ENCODE assay signal across 35 cellular contexts in genomic region chr7:96452146-96452545, GRCh38.
DNase-seq lines count a peak whose midpoint lies in the region; ATAC-seq, FAIRE-seq and TF ChIP-seq lines count a peak whose summit lies in the region.
"Had no signal": no experiment of that assay in that cellular context is flagged by ENCODE, and none has a peak within 500 bp of the region (broad histone marks: within the 10 kb centered on the region; RNA-seq: fewer than 3 reads in every experiment).

No MANE protein-coding gene starts in this region.

- H3K9me2 ChIP-seq in neural cell (ENCODE audit: insufficient read depth, low read length): no peaks in the 10 kb centered on the region

- H3K9me3 Mint-ChIP-seq in neural progenitor cell: no peaks in the 10 kb centered on the region
- H3K9me3 Mint-ChIP-seq: CD4-positive, alpha-beta T cell; CD8-positive, alpha-beta memory T cell; CD8-positive, alpha-beta T cell had no signal

- peak; percentile 20 for DNase-seq in HepG2 (ENCODE audit: low spot score)
- DNase-seq in right lobe of liver: no peak
- no peak for DNase-seq in neural progenitor cell (ENCODE audit: low spot score)
- no peak for DNase-seq in SIG-M5 treated with dmso at 0.1 percent for 504 hours (lab: John Stamatoyannopoulos, UW; ENCODE audit: unreplicated experiment)
- no peak for DNase-seq in stimulated activated CD4-positive, alpha-beta T cell treated with anti-CD3 and anti-CD28 coated beads, Interleukin-1b, Interleukin-23, amount 100 ng/mL, for 48 hours
- DNase-seq: 8988T; ACHN; AML-193; BE2C; C1 segment of cervical spinal cord; Caco-2; Calu3; CD4-positive, alpha-beta memory T cell; CD4-positive, alpha-beta T cell; CD4-positive, CD25-positive, alpha-beta regulatory T cell; CD8-positive, alpha-beta memory T cell; CD8-positive, alpha-beta T cell; COR-L47; DMS 273 treated with DMSO at 0.1 percent for 48 hours; DMS153; DMS53; DMS79; DMS79 treated with DMSO at 0.1 percent for 48 hours; DND-41; EL had no signal

- no peaks in the 10 kb centered on the region for H3K9me3 ChIP-seq in HepG2 (ENCODE audit: low read length)
- no peaks in the 10 kb centered on the region for H3K9me3 ChIP-seq in right lobe of liver
- H3K9me3 ChIP-seq in neural cell (ENCODE audit: low read length): no peaks in the 10 kb centered on the region
- no peaks in the 10 kb centered on the region for H3K9me3 ChIP-seq in neural progenitor cell (ENCODE audit: low read depth)
- H3K9me3 ChIP-seq: A549; BE2C; BLaER1; BLaER1 treated with 17β-estradiol and CSF1 and Interleukin-3, amounts not matched to agents 10 nM and 100 nM; Caco-2 had no signal

- TF ChIP-seq CTCF in HepG2 (CRISPR knock-in tag; IDR thresholded peaks at IDR 0.05) (no peak), right lobe of liver (IDR thresholded peaks at IDR 0.05) (no peak), neural cell (IDR thresholded peaks at IDR 0.05; ENCODE audit: poor library complexity, severe bottlenecking) (no peak), neural progenitor cell (IDR thresholded peaks at IDR 0.05) (no peak)

- BruUV-seq in HepG2 (replicated peaks; lab: Mats Ljungman, UMichigan): no TSS peak

- H3K4me3 Mint-ChIP-seq in neural progenitor cell: no peak overlapping the region
- H3K4me3 Mint-ChIP-seq: B cell; CD14-positive monocyte; CD4-positive, alpha-beta memory T cell; CD4-positive, alpha-beta T cell; CD4-positive, CD25-positive, alpha-beta regulatory T cell; CD8-positive, alpha-beta memory T cell; CD8-positive, alpha-beta T cell had no signal

- intact Hi-C loops in HepG2 (cut with micrococcal nuclease; ENCODE audit: unreplicated experiment) (no loop called here), right lobe of liver (cut with DNase I) (no loop called here)

- H3K4me2 ChIP-seq in HepG2 (ENCODE audit: low read depth, low read length): peak overlapping the region; percentile 10; the same call in 1 of the 2 replicates
- H3K4me2 ChIP-seq in neural cell (ENCODE audit: low read length): no peak overlapping the region
- H3K4me2 ChIP-seq in neural progenitor cell: peak overlapping the region; percentile 29
- H3K4me2 ChIP-seq: A549; BLaER1; BLaER1 treated with 17β-estradiol and CSF1 and Interleukin-3, amounts not matched to agents 10 nM and 100 nM had no signal

- H2AFZ ChIP-seq in HepG2 (ENCODE audit: low read length) (no peak overlapping the region), neural cell (ENCODE audit: low read depth, low read length) (no peak overlapping the region), neural progenitor cell (replicated peaks) (no peak overlapping the region)

- TF ChIP-seq POLR2A in HepG2 (IDR thresholded peaks at IDR 0.05; ENCODE audit: insufficient read depth in 1 of 2, low read depth in 2 of 2, low read length in 2 of 2) (no peak), right lobe of liver (IDR thresholded peaks at IDR 0.05) (no peak)

- CTCF ChIA-PET in HepG2 (lab: Yijun Ruan, JAX; ENCODE audit: low intra/inter-chr PET ratio, low total read pairs): no interaction called here

- ATAC-seq in HepG2 (peak; percentile 65), right lobe of liver (no peak)
- ATAC-seq: A549; CD8-positive, alpha-beta T cell had no signal

- FAIRE-seq in HepG2 (lab: Jason Lieb, UNC): peak; percentile 46
- FAIRE-seq: A204.1, A549, D721Med had no signal

- no peak overlapping the region for H3K27ac ChIP-seq in HepG2 (ENCODE audit: extremely low read length, insufficient read depth, low read length)
- no peak overlapping the region for H3K27ac ChIP-seq in right lobe of liver
- no peak overlapping the region for H3K27ac ChIP-seq in neural cell (ENCODE audit: low read length)
- H3K27ac ChIP-seq in neural progenitor cell: no peak overlapping the region
- H3K27ac ChIP-seq: 22Rv1; A549; BLaER1; BLaER1 treated with 17β-estradiol and CSF1 and Interleukin-3, amounts not matched to agents 10 nM and 100 nM; C4-2B had no signal

- TF ChIP-seq EP300 in HepG2 (IDR thresholded peaks at IDR 0.05; ENCODE audit: low read depth in 2 of 2, low read length in 2 of 2): no peak
- TF ChIP-seq EP300 in HepG2 (CRISPR knock-in tag; IDR thresholded peaks at IDR 0.05; ENCODE audit: borderline replicate concordance): no peak
- no peak for TF ChIP-seq EP300 in neural cell (conservative IDR thresholded peaks at IDR 0.05; ENCODE audit: poor library complexity, severe bottlenecking)

- TF ChIP-seq RAD21 in HepG2 (CRISPR knock-in tag; IDR thresholded peaks at IDR 0.05): no peak
- no peak for TF ChIP-seq RAD21 in neural cell (conservative IDR thresholded peaks at IDR 0.05)

- H3K27me3 Mint-ChIP-seq in neural progenitor cell (ENCODE audit: insufficient read depth, low read depth): peaks cover 3% of the 10 kb centered on the region

- WGBS in HepG2 (ENCODE audit: low lambda C conversion rate): 4% methylated on average over 2 of the region's 2 CpGs
- WGBS in right lobe of liver (ENCODE audit: insufficient coverage, low coverage, low lambda C conversion rate, missing lambda C conversion rate): 61% methylated on average over 2 of the region's 2 CpGs

- H3F3A ChIP-seq in neural cell (ENCODE audit: insufficient read depth, low read length, poor library complexity, severe bottlenecking): no peaks in the 10 kb centered on the region
- H3F3A ChIP-seq in neural progenitor cell (ENCODE audit: low read depth): peaks cover 17% of the 10 kb centered on the region

- no peaks in the 10 kb centered on the region for H3K79me2 ChIP-seq in HepG2 (ENCODE audit: insufficient read depth, low read length)
- H3K79me2 ChIP-seq in neural cell (replicated peaks; ENCODE audit: insufficient read depth, low read length): no peaks in the 10 kb centered on the region
- H3K79me2 ChIP-seq in neural progenitor cell (ENCODE audit: low read depth): no peaks in the 10 kb centered on the region

- in situ Hi-C loops in HepG2 (cut with HindIII; ENCODE audit: extremely low pct_ligation_motif_present, low pct_unique_long_range_greater_than_20kb): no loop called here

- H3K36me3 ChIP-seq in HepG2 (replicated peaks in 1 of 2; ENCODE audit: control insufficient read depth in 1 of 2, insufficient read depth in 2 of 2, low read length in 2 of 2) (no peaks in the 10 kb centered on the region), right lobe of liver (no peaks in the 10 kb centered on the region), neural cell (ENCODE audit: insufficient read depth, low read length) (no peaks in the 10 kb centered on the region), neural progenitor cell (no peaks in the 10 kb centered on the region)
- H3K36me3 ChIP-seq: BE2C; BLaER1; BLaER1 treated with 17β-estradiol and CSF1 and Interleukin-3, amounts not matched to agents 10 nM and 100 nM had no signal

- H3K4me1 ChIP-seq in HepG2 (ENCODE audit: insufficient read depth, low read length) (peaks cover 11% of the 10 kb centered on the region), right lobe of liver (no peaks in the 10 kb centered on the region), neural progenitor cell (peaks cover 29% of the 10 kb centered on the region)
- H3K4me1 ChIP-seq: A549; BLaER1; BLaER1 treated with 17β-estradiol and CSF1 and Interleukin-3, amounts not matched to agents 10 nM and 100 nM; Caco-2 had no signal

- H3K9ac ChIP-seq in HepG2 (ENCODE audit: insufficient read depth, low read depth, low read length) (no peak overlapping the region), neural cell (ENCODE audit: low read length) (no peak overlapping the region), neural progenitor cell (no peak overlapping the region)
- H3K9ac ChIP-seq: BLaER1; BLaER1 treated with 17β-estradiol and CSF1 and Interleukin-3, amounts not matched to agents 10 nM and 100 nM had no signal

- H3K4me3 ChIP-seq in HepG2 (replicated peaks in 1 of 3; ENCODE audit: insufficient read depth in 1 of 3, low read depth in 2 of 3, low read length in 3 of 3): no peak overlapping the region
- no peak overlapping the region for H3K4me3 ChIP-seq in right lobe of liver
- H3K4me3 ChIP-seq in neural cell (ENCODE audit: low read length): no peak overlapping the region
- no peak overlapping the region for H3K4me3 ChIP-seq in neural progenitor cell
- H3K4me3 ChIP-seq: A549; BLaER1; BLaER1 treated with 17β-estradiol and CSF1 and Interleukin-3, amounts not matched to agents 10 nM and 100 nM had no signal

- H4K20me1 ChIP-seq in HepG2 (ENCODE audit: insufficient read depth, low read length) (no peaks in the 10 kb centered on the region), neural cell (ENCODE audit: insufficient read depth) (no peaks in the 10 kb centered on the region), neural progenitor cell (ENCODE audit: low read depth) (no peaks in the 10 kb centered on the region)
- H4K20me1 ChIP-seq: BLaER1; BLaER1 treated with 17β-estradiol and CSF1 and Interleukin-3, amounts not matched to agents 10 nM and 100 nM had no signal

- no peaks in the 10 kb centered on the region for H3K27me3 ChIP-seq in HepG2 (ENCODE audit: control insufficient read depth in 1 of 2, insufficient read depth in 2 of 2, low read length in 2 of 2)
- no peaks in the 10 kb centered on the region for H3K27me3 ChIP-seq in right lobe of liver
- no peaks in the 10 kb centered on the region for H3K27me3 ChIP-seq in neural cell (ENCODE audit: insufficient read depth, low read depth, low read length)
- no peaks in the 10 kb centered on the region for H3K27me3 ChIP-seq in neural progenitor cell
- H3K27me3 ChIP-seq: BE2C; BLaER1; BLaER1 treated with 17β-estradiol and CSF1 and Interleukin-3, amounts not matched to agents 10 nM and 100 nM had no signal

- H3K4me1 Mint-ChIP-seq in neural progenitor cell: peaks cover 12% of the 10 kb centered on the region
- H3K4me1 Mint-ChIP-seq: B cell; CD14-positive monocyte; CD4-positive, alpha-beta memory T cell; CD4-positive, CD25-positive, alpha-beta regulatory T cell; CD8-positive, alpha-beta memory T cell had no signal

- POLR2A ChIA-PET in HepG2 (lab: Yijun Ruan, JAX): no interaction called here

- no peaks in the 10 kb centered on the region for H3K36me3 Mint-ChIP-seq in neural progenitor cell
- H3K36me3 Mint-ChIP-seq: CD14-positive monocyte; CD4-positive, alpha-beta memory T cell; CD4-positive, CD25-positive, alpha-beta regulatory T cell; CD8-positive, alpha-beta memory T cell; CD8-positive, alpha-beta T cell had no signal

- no peak overlapping the region for H3K27ac Mint-ChIP-seq in neural progenitor cell
- H3K27ac Mint-ChIP-seq: B cell; CD14-positive monocyte; CD4-positive, alpha-beta memory T cell; CD4-positive, alpha-beta T cell; CD4-positive, CD25-positive, alpha-beta regulatory T cell; CD8-positive, alpha-beta memory T cell; CD8-positive, alpha-beta T cell had no signal

TF ChIP-seq in HepG2, 621 proteins besides CTCF, POLR2A, EP300 and RAD21 (continues in another document):
- TF ChIP-seq CEBPG (CRISPR knock-in tag; IDR thresholded peaks at IDR 0.05): peak; percentile 57
- TF ChIP-seq SSRP1 (CRISPR knock-in tag; IDR thresholded peaks at IDR 0.05): no peak

TF ChIP-seq in neural cell, 6 proteins besides CTCF, POLR2A, EP300 and RAD21 (continues in another document):
- TF ChIP-seq SMC3 (conservative IDR thresholded peaks at IDR 0.05; ENCODE audit: poor library complexity) (no peak), MXI1 (conservative IDR thresholded peaks at IDR 0.05; ENCODE audit: poor library complexity, severe bottlenecking) (no peak), EZH2 (IDR thresholded peaks at IDR 0.05; ENCODE audit: borderline replicate concordance, insufficient read depth, low read length, poor library complexity, severe bottlenecking) (no peak)
